16 cellular contexts compared by ENCODE assay signal in genomic region chr14:74975059-74975810, GRCh38. TPM values are rescaled to one million over a fixed set of nuclear protein-coding genes. Genes with fewer than 3 reads are reported as not detected.
A peak's percentile ranks its signal among the peaks of the same experiment; 100 is the strongest.
DNase-seq lines count a peak whose midpoint lies in the region; ATAC-seq and TF ChIP-seq lines count a peak whose summit lies in the region.
"Had no signal": no experiment of that assay in that cellular context is flagged by ENCODE, and none has a peak within 500 bp of the region (broad histone marks: within the 10 kb centered on the region; RNA-seq: fewer than 3 reads in every experiment).

No MANE protein-coding gene starts in this region.

- TF ChIP-seq EP300 in esophagus muscularis mucosa (IDR thresholded peaks at IDR 0.05): no peak

- no peak for TF ChIP-seq CTCF in esophagus muscularis mucosa (IDR thresholded peaks at IDR 0.05)
- no peak for TF ChIP-seq CTCF in lower lobe of right lung (IDR thresholded peaks at IDR 0.05)
- TF ChIP-seq CTCF in testis (IDR thresholded peaks at IDR 0.05): no peak

- H3K36me3 ChIP-seq in esophagus muscularis mucosa (no peaks in the 10 kb centered on the region), lower lobe of right lung (no peaks in the 10 kb centered on the region), testis (ENCODE audit: low read depth, missing control alignments) (no peaks in the 10 kb centered on the region)
- H3K36me3 ChIP-seq: cardiac muscle cell had no signal

- TF ChIP-seq POLR2A in esophagus muscularis mucosa (IDR thresholded peaks at IDR 0.05; ENCODE audit: low read depth) (no peak), testis (IDR thresholded peaks at IDR 0.05) (no peak)

- H3K27me3 ChIP-seq in esophagus muscularis mucosa (no peaks in the 10 kb centered on the region), lower lobe of right lung (ENCODE audit: low read depth) (no peaks in the 10 kb centered on the region), testis (no peaks in the 10 kb centered on the region)
- H3K27me3 ChIP-seq: cardiac muscle cell had no signal

- no peaks in the 10 kb centered on the region for H3K9me3 ChIP-seq in esophagus muscularis mucosa
- H3K9me3 ChIP-seq in lower lobe of right lung: no peaks in the 10 kb centered on the region
- no peaks in the 10 kb centered on the region for H3K9me3 ChIP-seq in testis

- 71% methylated on average over 7 of the region's 12 CpGs for WGBS in esophagus muscularis mucosa
- 52 to 58% methylated on average over 12 of the region's 12 CpGs for WGBS in testis, 2 donors

- H3K4me1 ChIP-seq in esophagus muscularis mucosa (peaks cover 25 to 60% (median 52%) of the 10 kb centered on the region in 4 donors), lower lobe of right lung (peaks cover 20% of the 10 kb centered on the region), testis (no peaks in the 10 kb centered on the region)

- ATAC-seq in lower lobe of right lung (peak; percentile 33 to 37), esophagus mucosa (no peak), GM18867 (IDR thresholded peaks at IDR 0.05; ENCODE audit: unreplicated experiment) (no peak), GM21528 (IDR thresholded peaks at IDR 0.05; ENCODE audit: low FRiP score, unreplicated experiment) (no peak)
- ATAC-seq: HCT116 had no signal

- DNase-seq in NCI-H446 (lab: John Stamatoyannopoulos, UW) (peak; percentile 57 to 89), esophagus muscularis mucosa (ENCODE audit: extremely low spot score) (peak; percentile 97), lower lobe of right lung (no peak), testis (peak; percentile 86), NK-92 (lab: John Stamatoyannopoulos, UW; ENCODE audit: unreplicated experiment) (no peak)
- DNase-seq: DMS53, hippocampal formation, NCI-H146, PC-9, SW 1271 had no signal

- no peak overlapping the region for H3K4me3 ChIP-seq in esophagus muscularis mucosa
- no peak overlapping the region for H3K4me3 ChIP-seq in lower lobe of right lung
- H3K4me3 ChIP-seq in testis: no peak overlapping the region
- H3K4me3 ChIP-seq: cardiac muscle cell, PC-9 had no signal

- H3K27ac ChIP-seq in esophagus muscularis mucosa (replicated peaks in 1 of 4) (peak overlapping the region in 3 of 4 donors; percentile 21 to 52 (median 21)), lower lobe of right lung (no peak overlapping the region), testis (no peak overlapping the region)
- H3K27ac ChIP-seq: cardiac muscle cell, KMS-11, PC-9 had no signal

- intact Hi-C loops in esophagus muscularis mucosa (cut with DNase I): no loop called here
- intact Hi-C loops in lower lobe of right lung (cut with DNase I): no loop called here
- intact Hi-C loops in testis (cut with DNase I; ENCODE audit: low total_unique reads): no loop called here

RNA-seq across cellular contexts. Expression of gene PGF, which starts 19.8 kb away (rescaled TPM):
- total RNA-seq in esophagus muscularis mucosa (10 to 100 TPM; 16.7 to 69.6 (median 18.4) TPM), lower lobe of right lung (3.0 TPM), testis (10 to 100 TPM in 1 of 2 donors, 1 to 10 TPM in 1; 6.5 to 11.5 TPM), esophagus mucosa (4.1 TPM)
- 5.4 TPM for polyA plus RNA-seq in testis (ENCODE audit: insufficient read depth, low read depth, low replicate concordance)

RNA-seq across cellular contexts. Expression of gene EIF2B2, which starts 27.5 kb away (rescaled TPM):
- total RNA-seq in esophagus muscularis mucosa (10 to 100 TPM; 23.3 to 58.0 (median 45.9) TPM), lower lobe of right lung (30.4 TPM), testis (10 to 100 TPM; 39.4 to 40.4 TPM), esophagus mucosa (38.7 TPM)
- 124 TPM for polyA plus RNA-seq in testis (ENCODE audit: insufficient read depth, low read depth, low replicate concordance)

RNA-seq across cellular contexts. Expression of gene RPS6KL1, which starts 52.2 kb away (rescaled TPM):
- 1 to 10 TPM; 5.3 to 9.7 (median 7.7) TPM for total RNA-seq in esophagus muscularis mucosa
- 2.0 TPM for total RNA-seq in lower lobe of right lung
- total RNA-seq in testis: 10 to 100 TPM; 22.5 to 22.9 TPM
- polyA plus RNA-seq in testis (ENCODE audit: insufficient read depth, low read depth, low replicate concordance): 41.8 TPM
- 1.7 TPM for total RNA-seq in esophagus mucosa

Comparison
In these comparisons a context has a peak if more than half of its experiments do, and no peak if none do; other contexts are left out.
1. DNase-seq: peak in NCI-H446 (2 of 2), esophagus muscularis mucosa (single experiment) and testis (single experiment); none in lower lobe of right lung (single experiment) and NK-92 (single experiment).
2. H3K27ac ChIP-seq: peak in esophagus muscularis mucosa (3 of 4); none in lower lobe of right lung (single experiment) and testis (0 of 2).
3. ATAC-seq: peak in lower lobe of right lung (2 of 2); none in esophagus mucosa (single experiment), GM18867 (single experiment) and GM21528 (single experiment).